In genomic region chr3:149592758-149593240, GRCh38 we compare ENCODE assay signal across 17 cellular contexts.
DNase-seq lines count a peak whose midpoint lies in the region; ATAC-seq, FAIRE-seq and TF ChIP-seq lines count a peak whose summit lies in the region.
"Had no signal": no experiment of that assay in that cellular context is flagged by ENCODE, and none has a peak within 500 bp of the region (broad histone marks: within the 10 kb centered on the region; RNA-seq: fewer than 3 reads in every experiment).

No MANE protein-coding gene starts in this region.

- no peak overlapping the region for H3K23ac ChIP-seq in trophoblast cell (ENCODE audit: low read length)

- H3K27ac ChIP-seq in BLaER1 treated with 17β-estradiol and CSF1 and Interleukin-3, amounts not matched to agents 10 nM and 100 nM = peak overlapping the region in 2 of 11 experiments; percentile 46 to 50; a peak in 3 of 22 replicates
- H3K27ac ChIP-seq in adrenal gland (peak overlapping the region in 2 of 5 donors; percentile 18 to 27), heart right ventricle (peak overlapping the region in 7 of 10 donors; percentile 12 to 76 (median 71)), trophoblast cell (ENCODE audit: low read depth, low read length) (no peak overlapping the region)
- H3K27ac ChIP-seq: pancreas had no signal

- intact Hi-C loops in adrenal gland (cut with DNase I) = loop anchor here in 1 of 2 donors (10.0 kb wide), 1 partner anchor 62 kb away; the partner anchor contains the start of gene WWTR1
- intact Hi-C loops in heart right ventricle (cut with DNase I) = loop anchor here in 2 of 10 donors (5.0 kb wide), 1 partner anchor 65 kb away; the partner anchor contains the start of gene WWTR1 (in 2 of the 2)
- intact Hi-C loops in activated CD8-positive, alpha-beta T cell treated with anti-CD3 and anti-CD28 coated beads for 36 hours (cut with micrococcal nuclease) = no loop called here

- no peak overlapping the region for H3K4me3 Mint-ChIP-seq in activated CD8-positive, alpha-beta T cell treated with anti-CD3 and anti-CD28 coated beads for 36 hours
- H3K4me3 Mint-ChIP-seq in stimulated activated memory B cell treated with anti-CD40 and anti-IgM and Interleukin-4, amounts not matched to agents 10 μg/mL and 1 μg/mL and 100 μg/mL, for 72 hours = no peak overlapping the region
- H3K4me3 Mint-ChIP-seq: T-cell had no signal

- peaks cover 3% of the 10 kb centered on the region for H3K27me3 Mint-ChIP-seq in activated CD8-positive, alpha-beta T cell treated with anti-CD3 and anti-CD28 coated beads for 36 hours
- H3K27me3 Mint-ChIP-seq in stimulated activated memory B cell treated with anti-CD40 and anti-IgM and Interleukin-4, amounts not matched to agents 10 μg/mL and 1 μg/mL and 100 μg/mL, for 72 hours = no peaks in the 10 kb centered on the region

- TF ChIP-seq POLR2A in adrenal gland (IDR thresholded peaks at IDR 0.05) (no peak), H54 (IDR thresholded peaks at IDR 0.05; ENCODE audit: low read depth, low read length) (no peak)

- 40 to 46% (median 44%) methylated on average over 9 of the region's 9 CpGs for WGBS in adrenal gland, 4 donors
- WGBS in heart right ventricle, 2 donors = 36 to 51% methylated on average over 9 of the region's 9 CpGs
- no CpG with 5 or more reads among the region's 9 CpGs for WGBS in trophoblast cell (ENCODE audit: extremely low coverage, insufficient coverage, insufficient read length)

- H3K4me2 ChIP-seq in BLaER1 treated with 17β-estradiol and CSF1 and Interleukin-3, amounts not matched to agents 10 nM and 100 nM = peak overlapping the region in 7 of 11 experiments; percentile 4 to 65 (median 49); a peak in 10 of 22 replicates
- H3K4me2 ChIP-seq in trophoblast cell (ENCODE audit: low read length) = no peak overlapping the region

- no peaks in the 10 kb centered on the region for H3K9me3 ChIP-seq in BLaER1 treated with 17β-estradiol and CSF1 and Interleukin-3, amounts not matched to agents 10 nM and 100 nM (replicated peaks in 1 of 11)
- H3K9me3 ChIP-seq in adrenal gland (replicated peaks in 1 of 3) (no peaks in the 10 kb centered on the region), heart right ventricle (no peaks in the 10 kb centered on the region), trophoblast cell (ENCODE audit: insufficient read depth, low read depth, low read length) (no peaks in the 10 kb centered on the region)
- H3K9me3 ChIP-seq: Caco-2, pancreas had no signal

- no peak overlapping the region for H3K4me3 ChIP-seq in BLaER1 treated with 17β-estradiol and CSF1 and Interleukin-3, amounts not matched to agents 10 nM and 100 nM
- no peak overlapping the region for H3K4me3 ChIP-seq in adrenal gland
- H3K4me3 ChIP-seq in heart right ventricle = peak overlapping the region in 4 of 10 donors; percentile 1 to 10 (median 6)
- no peak overlapping the region for H3K4me3 ChIP-seq in trophoblast cell (ENCODE audit: low read depth, low read length)
- H3K4me3 ChIP-seq: pancreas had no signal

- H2BK12ac ChIP-seq in trophoblast cell (ENCODE audit: low read length) = no peak overlapping the region

- DNase-seq in adrenal gland = peak; percentile 54 to 86 (median 76)
- peak in 1 of 2 donors; percentile 73 for DNase-seq in heart right ventricle
- no peak for DNase-seq in trophoblast cell
- no peak for DNase-seq in H54 (ENCODE audit: insufficient read length, low spot score)
- DNase-seq in activated CD8-positive, alpha-beta T cell treated with anti-CD3 and anti-CD28 coated beads for 36 hours = no peak
- no peak for DNase-seq in COLO829 (ENCODE audit: low spot score)
- DNase-seq: activated effector memory CD4-positive, alpha-beta T cell treated with anti-CD3 and anti-CD28 coated beads, Interleukin-2, amount 50 U/mL, for 16 hours; Caco-2; GF-D8; mesenchymal stem cell; NCI-H2029; NCI-H69; pancreas; stimulated activated CD4-positive, alpha-beta T cell treated with anti-CD3 and anti-CD28 coated beads, Interleukin-15, amount 100 ng/mL, for 24 hours; T-cell had no signal

- no peaks in the 10 kb centered on the region for H3K36me3 Mint-ChIP-seq in activated CD8-positive, alpha-beta T cell treated with anti-CD3 and anti-CD28 coated beads for 36 hours (ENCODE audit: low read depth)
- H3K36me3 Mint-ChIP-seq in stimulated activated memory B cell treated with anti-CD40 and anti-IgM and Interleukin-4, amounts not matched to agents 10 μg/mL and 1 μg/mL and 100 μg/mL, for 72 hours = no peaks in the 10 kb centered on the region
- H3K36me3 Mint-ChIP-seq: T-cell had no signal

- H2AFZ ChIP-seq in trophoblast cell (ENCODE audit: insufficient read depth, low read length, poor library complexity) = no peak overlapping the region

- H2BK120ac ChIP-seq in trophoblast cell (ENCODE audit: insufficient read depth, low read length, poor library complexity) = no peak overlapping the region

- no peak overlapping the region for H4K91ac ChIP-seq in trophoblast cell (ENCODE audit: low read depth, low read length)

- H3K9me3 Mint-ChIP-seq in activated CD8-positive, alpha-beta T cell treated with anti-CD3 and anti-CD28 coated beads for 36 hours = no peaks in the 10 kb centered on the region
- H3K9me3 Mint-ChIP-seq in stimulated activated memory B cell treated with anti-CD40 and anti-IgM and Interleukin-4, amounts not matched to agents 10 μg/mL and 1 μg/mL and 100 μg/mL, for 72 hours = no peaks in the 10 kb centered on the region
- H3K9me3 Mint-ChIP-seq: T-cell had no signal

- no peaks in the 10 kb centered on the region for H3K79me2 ChIP-seq in trophoblast cell (ENCODE audit: control insufficient read depth, insufficient read depth, low read length, poor library complexity)

- H3K4ac ChIP-seq in trophoblast cell (ENCODE audit: low read depth, low read length) = peak overlapping the region; percentile 40

- no peaks in the 10 kb centered on the region for H4K20me1 ChIP-seq in BLaER1 treated with 17β-estradiol and CSF1 and Interleukin-3, amounts not matched to agents 10 nM and 100 nM

- H3K79me1 ChIP-seq in trophoblast cell (ENCODE audit: low read length) = no peaks in the 10 kb centered on the region

- peaks cover 0 to 51% (median 0%) of the 10 kb centered on the region in 11 experiments; a peak in 4 of 22 replicates for H3K27me3 ChIP-seq in BLaER1 treated with 17β-estradiol and CSF1 and Interleukin-3, amounts not matched to agents 10 nM and 100 nM
- H3K27me3 ChIP-seq in adrenal gland (no peaks in the 10 kb centered on the region), heart right ventricle (peaks cover 0 to 5% (median 0%) of the 10 kb centered on the region in 7 donors), trophoblast cell (ENCODE audit: insufficient read depth, low read length) (no peaks in the 10 kb centered on the region)
- H3K27me3 ChIP-seq: pancreas had no signal

- TF ChIP-seq CTCF in adrenal gland (IDR thresholded peaks at IDR 0.05) (no peak), heart right ventricle (IDR thresholded peaks at IDR 0.05) (no peak)
- no peak for TF ChIP-seq CTCF in activated CD8-positive, alpha-beta T cell treated with anti-CD3 and anti-CD28 coated beads for 36 hours (IDR thresholded peaks at IDR 0.05)

- H3K27ac Mint-ChIP-seq in activated CD8-positive, alpha-beta T cell treated with anti-CD3 and anti-CD28 coated beads for 36 hours = no peak overlapping the region
- no peak overlapping the region for H3K27ac Mint-ChIP-seq in stimulated activated memory B cell treated with anti-CD40 and anti-IgM and Interleukin-4, amounts not matched to agents 10 μg/mL and 1 μg/mL and 100 μg/mL, for 72 hours
- H3K27ac Mint-ChIP-seq: T-cell had no signal

- H3K18ac ChIP-seq in trophoblast cell (ENCODE audit: low read length) = no peak overlapping the region

- no peak overlapping the region for H2AK5ac ChIP-seq in trophoblast cell (ENCODE audit: low read length)

- no peak overlapping the region for H4K12ac ChIP-seq in trophoblast cell (ENCODE audit: low read depth, low read length)

- H3K4me1 Mint-ChIP-seq in activated CD8-positive, alpha-beta T cell treated with anti-CD3 and anti-CD28 coated beads for 36 hours (ENCODE audit: low read depth) = no peaks in the 10 kb centered on the region
- no peaks in the 10 kb centered on the region for H3K4me1 Mint-ChIP-seq in stimulated activated memory B cell treated with anti-CD40 and anti-IgM and Interleukin-4, amounts not matched to agents 10 μg/mL and 1 μg/mL and 100 μg/mL, for 72 hours
- H3K4me1 Mint-ChIP-seq: T-cell had no signal

- POLR2A ChIA-PET in activated CD8-positive, alpha-beta T cell treated with anti-CD3 and anti-CD28 coated beads for 36 hours (lab: Charles Lee) = no interaction called here

- H2BK5ac ChIP-seq in trophoblast cell (ENCODE audit: low read depth, low read length, poor library complexity) = no peak overlapping the region

- ATAC-seq in heart right ventricle = peak; percentile 57 to 97 (median 78)
- no peak for ATAC-seq in activated CD8-positive, alpha-beta T cell treated with anti-CD3 and anti-CD28 coated beads for 36 hours
- no peak for ATAC-seq in stimulated activated memory B cell treated with anti-CD40 and anti-IgM and Interleukin-4, amounts not matched to agents 10 μg/mL and 1 μg/mL and 100 μg/mL, for 72 hours
- ATAC-seq: T-cell had no signal

- CTCF ChIA-PET in activated CD8-positive, alpha-beta T cell treated with anti-CD3 and anti-CD28 coated beads for 36 hours (lab: Charles Lee) = interaction anchor here (1.3 kb wide), 1 partner anchor 23 kb away, joined by 3 read pairs; no protein-coding TSS in a partner anchor

- no peak overlapping the region for H3K9ac ChIP-seq in BLaER1 treated with 17β-estradiol and CSF1 and Interleukin-3, amounts not matched to agents 10 nM and 100 nM
- H3K9ac ChIP-seq in trophoblast cell (ENCODE audit: low read length) = no peak overlapping the region

- H4K8ac ChIP-seq in trophoblast cell (ENCODE audit: low read depth, low read length) = no peak overlapping the region

- H3K4me1 ChIP-seq in BLaER1 treated with 17β-estradiol and CSF1 and Interleukin-3, amounts not matched to agents 10 nM and 100 nM = peaks cover 0 to 48% (median 40%) of the 10 kb centered on the region in 10 experiments; a peak in 17 of 20 replicates
- H3K4me1 ChIP-seq in adrenal gland (replicated peaks in 1 of 2) (peaks cover 0 to 29% of the 10 kb centered on the region in 2 donors), heart right ventricle (peaks cover 13 to 84% (median 72%) of the 10 kb centered on the region in 9 donors), trophoblast cell (ENCODE audit: control insufficient read depth in 1 of 2, insufficient read depth in 2 of 2, low read length in 2 of 2) (no peaks in the 10 kb centered on the region)
- H3K4me1 ChIP-seq: Caco-2 had no signal

- no peaks in the 10 kb centered on the region for H3K36me3 ChIP-seq in BLaER1 treated with 17β-estradiol and CSF1 and Interleukin-3, amounts not matched to agents 10 nM and 100 nM
- H3K36me3 ChIP-seq in adrenal gland (replicated peaks in 1 of 2) = no peaks in the 10 kb centered on the region
- H3K36me3 ChIP-seq in heart right ventricle = peaks cover 0 to 2% (median 0%) of the 10 kb centered on the region in 9 donors
- peaks cover 0 to 6% of the 10 kb centered on the region in 2 experiments for H3K36me3 ChIP-seq in trophoblast cell (ENCODE audit: control insufficient read depth in 1 of 2, insufficient read depth in 2 of 2, low read length in 2 of 2)
- H3K36me3 ChIP-seq: pancreas had no signal

- H3K14ac ChIP-seq in trophoblast cell (ENCODE audit: low read length) = no peak overlapping the region

- FAIRE-seq in H54 (lab: Jason Lieb, UNC) = no peak
- FAIRE-seq: pancreas had no signal

Comparison
In these comparisons a context has a peak if more than half of its experiments do, and no peak if none do; other contexts are left out.
1. DNase-seq: peak in adrenal gland (7 of 7); none in trophoblast cell (0 of 2), H54 (single experiment), activated CD8-positive, alpha-beta T cell treated with anti-CD3 and anti-CD28 coated beads for 36 hours (single experiment) and COLO829 (single experiment).
2. ATAC-seq: peak in heart right ventricle (8 of 8); none in activated CD8-positive, alpha-beta T cell treated with anti-CD3 and anti-CD28 coated beads for 36 hours (single experiment) and stimulated activated memory B cell treated with anti-CD40 and anti-IgM and Interleukin-4, amounts not matched to agents 10 μg/mL and 1 μg/mL and 100 μg/mL, for 72 hours (single experiment).